In the genomic region with DNA sequence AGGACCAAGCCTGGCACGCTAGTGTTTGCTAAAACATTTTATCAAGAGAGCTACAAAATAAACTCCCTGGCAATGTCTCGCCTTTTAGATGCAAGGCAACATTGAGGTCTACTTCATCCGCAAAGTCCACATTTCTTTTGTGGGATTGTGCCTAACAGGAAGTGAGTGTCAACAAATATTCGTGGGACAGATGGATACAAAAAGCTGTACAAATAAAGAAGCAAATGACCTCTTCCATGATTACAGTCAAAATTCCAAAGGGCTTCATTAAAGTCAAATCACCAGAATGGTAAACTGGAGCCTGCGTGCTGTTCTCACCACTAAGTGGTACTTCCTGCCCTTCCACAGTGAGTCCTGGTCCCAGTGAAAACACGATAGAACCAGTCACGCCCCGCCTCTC, we compare ENCODE assay signal across 19 cellular contexts. TPM values are rescaled to one million over a fixed set of nuclear protein-coding genes. Genes with fewer than 3 reads are reported as not detected.
A peak's percentile ranks its signal among the peaks of the same experiment; 100 is the strongest.
DNase-seq lines count a peak whose midpoint lies in the region; ATAC-seq, FAIRE-seq and TF ChIP-seq lines count a peak whose summit lies in the region.
"Had no signal": no experiment of that assay in that cellular context is flagged by ENCODE, and none has a peak within 500 bp of the region (broad histone marks: within the 10 kb centered on the region; RNA-seq: fewer than 3 reads in every experiment).

No MANE protein-coding gene starts in this region.

- no peak for FAIRE-seq in GM12892 (lab: Jason Lieb, UNC)
- FAIRE-seq: GM12878, GM18507, H1 had no signal

- no peaks in the 10 kb centered on the region for H3K27me3 ChIP-seq in liver (ENCODE audit: control insufficient read depth in 4 of 4, insufficient read depth in 4 of 4, low read length in 3 of 4)

- TF ChIP-seq RAD21 in liver (IDR thresholded peaks at IDR 0.05), result no peak

- H3K27ac ChIP-seq in liver (ENCODE audit: low read depth in 1 of 2, low read length in 2 of 2), result peak overlapping the region; percentile 81 to 91
- H3K27ac ChIP-seq: 22Rv1 had no signal

- WGBS in liver, result 32% methylated on average over 8 of the region's 8 CpGs

- H3K9ac ChIP-seq in liver (ENCODE audit: low read depth in 1 of 2, low read length in 2 of 2), result peak overlapping the region in 1 of 2 donors; percentile 0

- peak overlapping the region in 1 of 3 donors; percentile 24 for H3K4me3 ChIP-seq in liver (ENCODE audit: low read depth in 1 of 3, low read length in 3 of 3)
- H3K4me3 ChIP-seq: GM12878 had no signal

- no peaks in the 10 kb centered on the region for H3K36me3 ChIP-seq in liver (ENCODE audit: control insufficient read depth in 4 of 4, insufficient read depth in 3 of 4, low read depth in 1 of 4, low read length in 3 of 4)

- H3K9me3 ChIP-seq in liver (ENCODE audit: control insufficient read depth in 4 of 4, low read length in 3 of 4), result no peaks in the 10 kb centered on the region

- H3K4me1 ChIP-seq in liver (ENCODE audit: control insufficient read depth in 4 of 4, insufficient read depth in 4 of 4, low read length in 3 of 4), result peaks cover 15 to 52% (median 30%) of the 10 kb centered on the region in 4 donors

- TF ChIP-seq CTCF in liver (IDR thresholded peaks at IDR 0.05; ENCODE audit: low read depth, low read length, missing input control), result no peak

- no peak for ATAC-seq in GM19455 (IDR thresholded peaks at IDR 0.05; ENCODE audit: unreplicated experiment)
- ATAC-seq: GM12878 had no signal

- DNase-seq in NCI-H1092 treated with DMSO at 0.1 percent for 48 hours (lab: John Stamatoyannopoulos, UW), result peak; percentile 58
- no peak for DNase-seq in NCI-H1092 (lab: John Stamatoyannopoulos, UW)
- peak; percentile 60 for DNase-seq in NCI-H2029 (lab: John Stamatoyannopoulos, UW)
- DNase-seq in NCI-H748 treated with DMSO at 0.1 percent for 48 hours (lab: John Stamatoyannopoulos, UW), result peak; percentile 95
- no peak for DNase-seq in nucleus accumbens (lab: John Stamatoyannopoulos, UW)
- DNase-seq in GM12892 (ENCODE audit: insufficient read length), result no peak
- DNase-seq: DMS 273 treated with DMSO at 0.1 percent for 48 hours, EL, KG1, NCI-H1417 treated with DMSO at 0.1 percent for 48 hours, NCI-H187 treated with DMSO at 0.1 percent for 48 hours, NCI-H526, SIG-M5 had no signal

- TF ChIP-seq POLR2A in GM12892 (IDR thresholded peaks at IDR 0.05; ENCODE audit: low read depth, low read length), result no peak

TF ChIP-seq in liver, 16 proteins besides CTCF, POLR2A, EP300 and RAD21:
- TF ChIP-seq SP1 (IDR thresholded peaks at IDR 0.05), result peak; percentile 43
- no peak for TF ChIP-seq EGR1 (IDR thresholded peaks at IDR 0.05; ENCODE audit: low read depth in 2 of 2)
- peak; percentile 43 for TF ChIP-seq YY1 (IDR thresholded peaks at IDR 0.05)
- TF ChIP-seq RXRA (IDR thresholded peaks at IDR 0.05), result peak; percentile 57 to 60
- TF ChIP-seq JUND (IDR thresholded peaks at IDR 0.05), result no peak
- peak; percentile 16 for TF ChIP-seq FOXA2 (IDR thresholded peaks at IDR 0.05)
- TF ChIP-seq, protein P1, sequence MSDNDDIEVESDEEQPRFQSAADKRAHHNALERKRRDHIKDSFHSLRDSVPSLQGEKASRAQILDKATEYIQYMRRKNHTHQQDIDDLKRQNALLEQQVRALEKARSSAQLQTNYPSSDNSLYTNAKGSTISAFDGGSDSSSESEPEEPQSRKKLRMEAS (IDR thresholded peaks at IDR 0.05), result peak; percentile 22
- no peak for TF ChIP-seq HNF4G (IDR thresholded peaks at IDR 0.05)
- peak; percentile 23 for TF ChIP-seq FOXA1 (IDR thresholded peaks at IDR 0.05)
- TF ChIP-seq HNF4A (conservative IDR thresholded peaks at IDR 0.05), result peak; percentile 34 to 37

RNA-seq across cellular contexts. Expression of a gene that starts 40.4 kb away (rescaled TPM):
- total RNA-seq in liver, result 10 to 100 TPM in 1 of 2 donors, 1 to 10 TPM in 1; 5.5 to 15.0 TPM
- 1 to 10 TPM; 2.3 to 4.5 TPM for polyA plus RNA-seq in liver
- 6.6 TPM for polyA plus RNA-seq in GM12892 (2012; ENCODE audit: missing spikeins)

Comparison
In these comparisons a context has a peak if more than half of its experiments do, and no peak if none do; other contexts are left out.
1. DNase-seq: peak in NCI-H1092 treated with DMSO at 0.1 percent for 48 hours (single experiment), NCI-H2029 (single experiment) and NCI-H748 treated with DMSO at 0.1 percent for 48 hours (single experiment); none in NCI-H1092 (single experiment), nucleus accumbens (0 of 56) and GM12892 (single experiment).